In genomic region chr16:89908236-89908635, GRCh38 we compare ENCODE assay signal across 17 cellular contexts. TPM values are rescaled to one million over a fixed set of nuclear protein-coding genes. Genes with fewer than 3 reads are reported as not detected.
A peak's percentile ranks its signal among the peaks of the same experiment; 100 is the strongest.
DNase-seq lines count a peak whose midpoint lies in the region; ATAC-seq, FAIRE-seq and TF ChIP-seq lines count a peak whose summit lies in the region.
"Had no signal": no experiment of that assay in that cellular context is flagged by ENCODE, and none has a peak within 500 bp of the region (broad histone marks: within the 10 kb centered on the region; RNA-seq: fewer than 3 reads in every experiment).

No MANE protein-coding gene starts in this region.

- H3K4me3 ChIP-seq in DOHH2 (ENCODE audit: low read length) (peak overlapping the region; percentile 48; the same call in 1 of the 2 replicates), HEK293 (ENCODE audit: low read depth, low read length) (no peak overlapping the region), GM12878 (no peak overlapping the region)

- H3K9me3 ChIP-seq in DOHH2 (ENCODE audit: control insufficient read depth, insufficient read depth, low read length) (peaks cover 7% of the 10 kb centered on the region; the same call in 1 of the 2 replicates), HEK293 (ENCODE audit: control insufficient read depth, insufficient read depth, low read depth, low read length) (no peaks in the 10 kb centered on the region), GM12878 (replicated peaks; ENCODE audit: control insufficient read depth, insufficient read depth, low read length) (no peaks in the 10 kb centered on the region; the same call in 2 of the 3 replicates)
- H3K9me3 ChIP-seq: BE2C, Caco-2 had no signal

- intact Hi-C loops in GM12878 (cut with micrococcal nuclease; ENCODE audit: unreplicated experiment), result no loop called here

- TF ChIP-seq CTCF in DOHH2 (IDR thresholded peaks at IDR 0.05; ENCODE audit: low read depth, low read length, poor library complexity, severe bottlenecking), result no peak
- no peak for TF ChIP-seq CTCF in HEK293 (tag by site-specific recombination; IDR thresholded peaks at IDR 0.05)
- TF ChIP-seq CTCF in GM12878 (IDR thresholded peaks at IDR 0.05 in 2 of 3, conservative IDR thresholded peaks at IDR 0.05 in 1 of 3; ENCODE audit: control insufficient read depth in 2 of 3, extremely low read depth in 1 of 3, insufficient read depth in 1 of 3, low read depth in 3 of 3, low read length in 3 of 3), result no peak

- no peak for TF ChIP-seq POLR2A in GM12878 (IDR thresholded peaks at IDR 0.05; ENCODE audit: low read depth, low read length)

- H3F3A ChIP-seq in DOHH2 (ENCODE audit: control insufficient read depth, insufficient read depth), result peaks cover 11% of the 10 kb centered on the region

- RAD21 ChIA-PET in GM12878 (lab: Charles Lee; ENCODE audit: unreplicated experiment), result interaction anchor here (2.3 kb wide), 1 partner anchor 48 kb away, joined by 6 read pairs; no protein-coding TSS in a partner anchor

- CTCF ChIA-PET in HEK293 (lab: Yijun Ruan, JAX) (interaction anchor here (0.7 to 3.1 kb wide), 2 partner anchors 35 to 203 kb away, joined by 3 to 20 read pairs; partner anchors contain the start of gene TCF25), GM12878 (lab: Yijun Ruan, JAX) (interaction anchor here (0.6 to 3.0 kb wide), 5 partner anchors 9 to 202 kb away, joined by 3 to 15 read pairs (median 4); partner anchors contain the start of gene MC1R)

- H3K79me2 ChIP-seq in DOHH2 (ENCODE audit: control insufficient read depth, low read length) (0 out of 2 replicates have a peak, but pooled peaks cover 6% of the 10 kb centered on the region), GM12878 (ENCODE audit: control insufficient read depth, insufficient read depth, low read length) (no peaks in the 10 kb centered on the region)

- H3K36me3 Mint-ChIP-seq in stimulated activated memory B cell treated with anti-CD40 and anti-IgM and Interleukin-4, amounts not matched to agents 10 μg/mL and 1 μg/mL and 100 μg/mL, for 72 hours, result peaks cover 73% of the 10 kb centered on the region

- no peak for FAIRE-seq in GM12878 (lab: Jason Lieb, UNC)
- FAIRE-seq: D721Med had no signal

- ATAC-seq in GM12878, result no peak
- ATAC-seq in stimulated activated memory B cell treated with anti-CD40 and anti-IgM and Interleukin-4, amounts not matched to agents 10 μg/mL and 1 μg/mL and 100 μg/mL, for 72 hours, result no peak
- ATAC-seq in stimulated activated naive CD8-positive, alpha-beta T cell treated with anti-CD3 and anti-CD28 coated beads, Interleukin-15, Interleukin-2, amounts not matched to agents 100 U/mL and 50 U/mL, for 24 hours, result no peak
- no peak for ATAC-seq in GM19023 (IDR thresholded peaks at IDR 0.05; ENCODE audit: unreplicated experiment)

- H4K20me1 ChIP-seq in DOHH2 (ENCODE audit: control insufficient read depth, insufficient read depth, low read depth, low read length) (no peaks in the 10 kb centered on the region), GM12878 (ENCODE audit: control insufficient read depth, insufficient read depth) (no peaks in the 10 kb centered on the region; the same call in 1 of the 2 replicates)

- no peaks in the 10 kb centered on the region for H3K9me3 Mint-ChIP-seq in stimulated activated memory B cell treated with anti-CD40 and anti-IgM and Interleukin-4, amounts not matched to agents 10 μg/mL and 1 μg/mL and 100 μg/mL, for 72 hours
- H3K9me3 Mint-ChIP-seq: CD4-positive, alpha-beta T cell had no signal

- H3K27ac Mint-ChIP-seq in stimulated activated memory B cell treated with anti-CD40 and anti-IgM and Interleukin-4, amounts not matched to agents 10 μg/mL and 1 μg/mL and 100 μg/mL, for 72 hours, result peak overlapping the region; percentile 63
- H3K27ac Mint-ChIP-seq: CD4-positive, alpha-beta T cell had no signal

- peaks cover 25% of the 10 kb centered on the region for H3K4me1 Mint-ChIP-seq in stimulated activated memory B cell treated with anti-CD40 and anti-IgM and Interleukin-4, amounts not matched to agents 10 μg/mL and 1 μg/mL and 100 μg/mL, for 72 hours

- H3K9ac ChIP-seq in GM12878 (ENCODE audit: control insufficient read depth, insufficient read depth, low read length), result no peak overlapping the region
- H3K9ac ChIP-seq: KMS-11 had no signal

- no peaks in the 10 kb centered on the region for H3K27me3 ChIP-seq in DOHH2 (ENCODE audit: control insufficient read depth, low read length)
- no peaks in the 10 kb centered on the region for H3K27me3 ChIP-seq in GM12878 (replicated peaks in 1 of 2; ENCODE audit: control insufficient read depth in 2 of 2, insufficient read depth in 2 of 2, low read length in 1 of 2)
- H3K27me3 ChIP-seq: BE2C had no signal

- SMC1A ChIA-PET in GM12878 (lab: Charles Lee; ENCODE audit: uncharacterized antibody, unreplicated experiment), result no interaction called here

- POLR2A ChIA-PET in HEK293 (lab: Yijun Ruan, JAX) (interaction anchor here (0.5 to 1.6 kb wide), 4 partner anchors 14 to 1102 kb away, joined by 3 to 7 read pairs (median 4); partner anchors contain the start of gene TCF25), GM12878 (lab: Charles Lee) (interaction anchor here (0.6 to 1.0 kb wide), 2 partner anchors 66 to 130 kb away, joined by 4 read pairs; no protein-coding TSS in a partner anchor)

- DNase-seq in GM12878 (ENCODE audit: low read depth, low spot score) (no peak), T-helper 9 cell (no peak)
- DNase-seq in stimulated activated naive CD8-positive, alpha-beta T cell treated with anti-CD3 and anti-CD28 coated beads, Interleukin-15, Interleukin-2, amounts not matched to agents 100 U/mL and 50 U/mL, for 24 hours, result no peak
- DNase-seq: ACHN; BE2C; C1 segment of cervical spinal cord; Caco-2; CD4-positive, alpha-beta T cell; GDM1; GOT3; HCEC 1CT had no signal

- no CpG with 5 or more reads among the region's 4 CpGs for WGBS in GM12878 (ENCODE audit: insufficient coverage, insufficient replicate concordance, low lambda C conversion rate, missing lambda C conversion rate)

- H3K4me3 Mint-ChIP-seq in stimulated activated memory B cell treated with anti-CD40 and anti-IgM and Interleukin-4, amounts not matched to agents 10 μg/mL and 1 μg/mL and 100 μg/mL, for 72 hours, result no peak overlapping the region
- H3K4me3 Mint-ChIP-seq: CD4-positive, alpha-beta T cell had no signal

- H3K4me2 ChIP-seq in DOHH2 (ENCODE audit: low read length) (peak overlapping the region; percentile 74), GM12878 (ENCODE audit: control insufficient read depth, insufficient read depth) (no peak overlapping the region)
- H3K4me2 ChIP-seq: KMS-11 had no signal

- BruUV-seq in GM12878 (replicated peaks; lab: Mats Ljungman, UMichigan), result no TSS peak

- TF ChIP-seq EP300 in GM12878 (IDR thresholded peaks at IDR 0.05; ENCODE audit: borderline replicate concordance in 1 of 2, control insufficient read depth in 1 of 2, low read depth in 2 of 2, low read length in 2 of 2), result no peak

- peaks cover 27% of the 10 kb centered on the region for H3K4me1 ChIP-seq in DOHH2 (ENCODE audit: control insufficient read depth, low read length)
- H3K4me1 ChIP-seq in HEK293 (ENCODE audit: control insufficient read depth, insufficient read depth, low read length), result no peaks in the 10 kb centered on the region
- no peaks in the 10 kb centered on the region for H3K4me1 ChIP-seq in GM12878 (ENCODE audit: control insufficient read depth, insufficient read depth, low read length)

- in situ Hi-C loops in GM12878 (cut with MboI), result no loop called here

- no peak for TF ChIP-seq RAD21 in GM12878 (IDR thresholded peaks at IDR 0.05; ENCODE audit: insufficient read depth, low read depth, low read length)

- H3K36me3 ChIP-seq in DOHH2 (ENCODE audit: control insufficient read depth, low read length), result peaks cover 82% of the 10 kb centered on the region
- H3K36me3 ChIP-seq in HEK293 (ENCODE audit: control insufficient read depth in 2 of 2, insufficient read depth in 1 of 2, low read length in 2 of 2), result peaks cover 8 to 68% of the 10 kb centered on the region in 2 experiments; a peak in 2 of 3 replicates
- peaks cover 13 to 20% of the 10 kb centered on the region in 2 experiments for H3K36me3 ChIP-seq in GM12878 (ENCODE audit: control insufficient read depth in 2 of 2, insufficient read depth in 2 of 2, low read length in 1 of 2)

- H2AFZ ChIP-seq in GM12878 (ENCODE audit: control insufficient read depth, low read depth, low read length), result no peak overlapping the region

- H3K27me3 Mint-ChIP-seq in stimulated activated memory B cell treated with anti-CD40 and anti-IgM and Interleukin-4, amounts not matched to agents 10 μg/mL and 1 μg/mL and 100 μg/mL, for 72 hours, result no peaks in the 10 kb centered on the region
- H3K27me3 Mint-ChIP-seq: CD4-positive, alpha-beta T cell had no signal

- H3K27ac ChIP-seq in DOHH2 (ENCODE audit: low read depth, low read length) (peak overlapping the region; percentile 97), HEK293 (ENCODE audit: extremely low read depth, low read depth, low read length) (no peak overlapping the region), GM12878 (ENCODE audit: control insufficient read depth, insufficient read depth) (no peak overlapping the region)
- H3K27ac ChIP-seq: KMS-11 had no signal

- no peaks in the 10 kb centered on the region for H3K9me2 ChIP-seq in DOHH2 (replicated peaks; ENCODE audit: control insufficient read depth, low read length)

RNA-seq across cellular contexts. Expression of gene MC1R, which starts 10.4 kb away (rescaled TPM):
- 8.0 and 12.8 TPM in 2 replicates for total RNA-seq in GM12878 (2013; cell fraction: nucleolus; rRNA removed)
- total RNA-seq in GM12878 (2014; rRNA removed), result 0.60 and 0.62 TPM in 2 replicates
- total RNA-seq in GM12878 (2014; rRNA removed; fragmentation: Illumina TruSeq; extraction: Trizol), result 0.28 and 0.40 TPM in 2 replicates
- 0.72 and 1.3 TPM in 2 replicates for total RNA-seq in GM12878 (2021)
- polyA plus RNA-seq in GM12878 (2011; ENCODE audit: low read depth), result 0.55 TPM
- 0.68 and 1.0 TPM in 2 replicates for polyA plus RNA-seq in GM12878 (2011; rRNA removed)
- 1.3 and 1.5 TPM in 2 replicates for polyA plus RNA-seq in GM12878 (2011; cell fraction: cytosol; rRNA removed)
- polyA plus RNA-seq in GM12878 (2011; cell fraction: nucleus; rRNA removed), result 11.5 and 15.2 TPM in 2 replicates
- 0.44 and 1.2 TPM in 2 replicates for polyA plus RNA-seq in GM12878 (2012)
- 0.50 TPM in 1 of 2 replicates, not detected in the other for polyA plus RNA-seq in GM12878 (2014; fragmentation: Illumina TruSeq; extraction: Trizol)
- polyA plus RNA-seq in GM12878 (2014; fragmentation: Nextera tagmentation; extraction: Ambion mirVana), result under 1 TPM; 0.06 to 0.07 TPM
- 1.8 and 2.3 TPM in 2 replicates for polyA plus RNA-seq in GM12878 (2014; rRNA removed)
- under 1 TPM; 0.18 to 0.40 TPM for polyA plus RNA-seq in GM12878 (2016; fragmentation: Nextera tagmentation; extraction: Ambion mirVana)
- 1.8 and 2.8 TPM in 2 replicates for polyA minus RNA-seq in GM12878 (2011; rRNA and poly(A)+ RNA removed)
- polyA minus RNA-seq in GM12878 (2011; cell fraction: cytosol; rRNA and poly(A)+ RNA removed), result 0.40 and 1.4 TPM in 2 replicates
- 1.8 and 4.1 TPM in 2 replicates for polyA minus RNA-seq in GM12878 (2011; cell fraction: nucleus; rRNA and poly(A)+ RNA removed)

RNA-seq across cellular contexts. Expression of gene TUBB3, which starts 14.9 kb away (rescaled TPM):
- total RNA-seq in GM12878 (2013; cell fraction: nucleolus; rRNA removed), result 1.7 TPM in 1 of 2 replicates, not detected in the other
- total RNA-seq in GM12878 (2014; rRNA removed) (1.3 and 1.6 TPM in 2 replicates), GM12878 (2014; rRNA removed; fragmentation: Illumina TruSeq; extraction: Trizol) (0.49 and 0.69 TPM in 2 replicates), GM12878 (2021) (1.6 and 2.3 TPM in 2 replicates)
- polyA plus RNA-seq in GM12878 (2011; ENCODE audit: low read depth), result 0.29 TPM
- polyA plus RNA-seq in GM12878 (2011; rRNA removed) (0.19 and 0.58 TPM in 2 replicates), GM12878 (2014; fragmentation: Illumina TruSeq; extraction: Trizol) (0.32 TPM in 1 of 2 replicates, not detected in the other), GM12878 (2014; fragmentation: Nextera tagmentation; extraction: Ambion mirVana) (under 1 TPM in 1 of 2 experiments, not detected in 1; 0.09 TPM), GM12878 (2014; rRNA removed) (0.50 and 0.86 TPM in 2 replicates), GM12878 (2016; fragmentation: Nextera tagmentation; extraction: Ambion mirVana) (1 to 10 TPM; 1.3 to 2.5 TPM)
- polyA plus RNA-seq in GM12878 (2011; cell fraction: cytosol; rRNA removed), result 0.52 and 1.0 TPM in 2 replicates
- polyA plus RNA-seq in GM12878 (2011; cell fraction: nucleus; rRNA removed), result 1.8 TPM in 2 replicates
- polyA plus RNA-seq in GM12878 (2012), result 1.0 and 1.3 TPM in 2 replicates
- 0.51 and 1.4 TPM in 2 replicates for polyA minus RNA-seq in GM12878 (2011; rRNA and poly(A)+ RNA removed)
- 0.67 TPM in 1 of 2 replicates, not detected in the other for polyA minus RNA-seq in GM12878 (2011; cell fraction: cytosol; rRNA and poly(A)+ RNA removed)
- polyA minus RNA-seq in GM12878 (2011; cell fraction: nucleus; rRNA and poly(A)+ RNA removed), result 0.60 TPM in 1 of 2 replicates, not detected in the other

RNA-seq across cellular contexts. Expression of gene TCF25, which starts 34.8 kb away (rescaled TPM):
- 211 and 247 TPM in 2 replicates for total RNA-seq in GM12878 (2013; cell fraction: nucleolus; rRNA removed)
- total RNA-seq in GM12878 (2014; rRNA removed), result 92.1 and 102 TPM in 2 replicates
- total RNA-seq in GM12878 (2014; rRNA removed; fragmentation: Illumina TruSeq; extraction: Trizol), result 47.1 and 52.7 TPM in 2 replicates
- total RNA-seq in GM12878 (2021), result 110 and 130 TPM in 2 replicates
- 79.7 TPM for polyA plus RNA-seq in GM12878 (2011; ENCODE audit: low read depth)
- polyA plus RNA-seq in GM12878 (2011; rRNA removed), result 70.2 and 87.7 TPM in 2 replicates
- polyA plus RNA-seq in GM12878 (2011; cell fraction: cytosol; rRNA removed), result 92.9 and 118 TPM in 2 replicates
- polyA plus RNA-seq in GM12878 (2011; cell fraction: nucleus; rRNA removed), result 274 and 357 TPM in 2 replicates
- polyA plus RNA-seq in GM12878 (2012), result 148 and 213 TPM in 2 replicates
- 42.7 and 82.1 TPM in 2 replicates for polyA plus RNA-seq in GM12878 (2014; fragmentation: Illumina TruSeq; extraction: Trizol)
- polyA plus RNA-seq in GM12878 (2014; fragmentation: Nextera tagmentation; extraction: Ambion mirVana), result 10 to 100 TPM in 1 of 2 experiments, 1 to 10 TPM in 1; 8.4 to 22.5 TPM
- polyA plus RNA-seq in GM12878 (2014; rRNA removed), result 119 and 124 TPM in 2 replicates
- polyA plus RNA-seq in GM12878 (2016; fragmentation: Nextera tagmentation; extraction: Ambion mirVana), result 10 to 100 TPM; 91.1 to 96.6 TPM
- 51.9 and 78.2 TPM in 2 replicates for polyA minus RNA-seq in GM12878 (2011; rRNA and poly(A)+ RNA removed)
- 28.9 and 36.4 TPM in 2 replicates for polyA minus RNA-seq in GM12878 (2011; cell fraction: cytosol; rRNA and poly(A)+ RNA removed)
- 46.1 and 78.6 TPM in 2 replicates for polyA minus RNA-seq in GM12878 (2011; cell fraction: nucleus; rRNA and poly(A)+ RNA removed)

RNA-seq across cellular contexts. Expression of gene DEF8, which starts 40.3 kb away (rescaled TPM):
- 34.0 and 49.6 TPM in 2 replicates for total RNA-seq in GM12878 (2013; cell fraction: nucleolus; rRNA removed)
- total RNA-seq in GM12878 (2014; rRNA removed) (88.3 and 98.2 TPM in 2 replicates), GM12878 (2014; rRNA removed; fragmentation: Illumina TruSeq; extraction: Trizol) (35.3 and 38.6 TPM in 2 replicates), GM12878 (2021) (63.8 and 72.1 TPM in 2 replicates)
- polyA plus RNA-seq in GM12878 (2011; ENCODE audit: low read depth), result 27.4 TPM
- polyA plus RNA-seq in GM12878 (2011; rRNA removed) (14.4 and 27.9 TPM in 2 replicates), GM12878 (2014; fragmentation: Illumina TruSeq; extraction: Trizol) (13.5 and 28.8 TPM in 2 replicates), GM12878 (2014; fragmentation: Nextera tagmentation; extraction: Ambion mirVana) (10 to 100 TPM; 17.0 to 33.5 TPM), GM12878 (2014; rRNA removed) (80.6 and 124 TPM in 2 replicates), GM12878 (2016; fragmentation: Nextera tagmentation; extraction: Ambion mirVana) (10 to 100 TPM; 63.2 to 64.1 TPM)
- 53.1 and 56.5 TPM in 2 replicates for polyA plus RNA-seq in GM12878 (2011; cell fraction: cytosol; rRNA removed)
- polyA plus RNA-seq in GM12878 (2011; cell fraction: nucleus; rRNA removed), result 93.4 and 142 TPM in 2 replicates
- polyA plus RNA-seq in GM12878 (2012), result 26.0 and 37.6 TPM in 2 replicates
- 19.9 and 23.1 TPM in 2 replicates for polyA minus RNA-seq in GM12878 (2011; rRNA and poly(A)+ RNA removed)
- polyA minus RNA-seq in GM12878 (2011; cell fraction: cytosol; rRNA and poly(A)+ RNA removed), result 14.2 and 15.2 TPM in 2 replicates
- 9.8 and 24.4 TPM in 2 replicates for polyA minus RNA-seq in GM12878 (2011; cell fraction: nucleus; rRNA and poly(A)+ RNA removed)
